ENCODE assay signal across 22 cellular contexts in genomic region chr1:79478728-79479373, GRCh38.
"Had no signal": no experiment of that assay in that cellular context is flagged by ENCODE, and none has a peak within 500 bp of the region (broad histone marks: within the 10 kb centered on the region; RNA-seq: fewer than 3 reads in every experiment).

No MANE protein-coding gene starts in this region.

- H3K27me3 Mint-ChIP-seq: IgD-negative memory B cell had no signal

- H3K36me3 Mint-ChIP-seq: IgD-negative memory B cell had no signal

- ATAC-seq: K562, Panc1 had no signal

- H3K4me1 Mint-ChIP-seq: IgD-negative memory B cell had no signal

- H3K9me3 ChIP-seq: SK-N-SH had no signal

- H3K4me2 ChIP-seq: KMS-11, SK-N-SH had no signal

- H3K27ac ChIP-seq: HL-60, KMS-11 had no signal

- H3K4me3 Mint-ChIP-seq: IgD-negative memory B cell had no signal

- H3K9ac ChIP-seq: KMS-11, SK-N-SH had no signal

- H3K4me3 ChIP-seq: K562 had no signal

- DNase-seq: Kasumi-1, MM.1S, NCI-H1092 treated with DMSO at 0.1 percent for 48 hours, NCI-H1436, NCI-H187, NCI-H2029, NCI-H2081 treated with DMSO at 0.1 percent for 48 hours, NCI-H2171, NCI-H226, NCI-H446, NCI-H510A, NCI-H524 treated with DMSO at 0.1 percent for 48 hours, NCI-H69, NCI-H774, SHP77, SK-N-SH, SW 1271 had no signal
